ENCODE assay signal across 27 cellular contexts in the genomic region with DNA sequence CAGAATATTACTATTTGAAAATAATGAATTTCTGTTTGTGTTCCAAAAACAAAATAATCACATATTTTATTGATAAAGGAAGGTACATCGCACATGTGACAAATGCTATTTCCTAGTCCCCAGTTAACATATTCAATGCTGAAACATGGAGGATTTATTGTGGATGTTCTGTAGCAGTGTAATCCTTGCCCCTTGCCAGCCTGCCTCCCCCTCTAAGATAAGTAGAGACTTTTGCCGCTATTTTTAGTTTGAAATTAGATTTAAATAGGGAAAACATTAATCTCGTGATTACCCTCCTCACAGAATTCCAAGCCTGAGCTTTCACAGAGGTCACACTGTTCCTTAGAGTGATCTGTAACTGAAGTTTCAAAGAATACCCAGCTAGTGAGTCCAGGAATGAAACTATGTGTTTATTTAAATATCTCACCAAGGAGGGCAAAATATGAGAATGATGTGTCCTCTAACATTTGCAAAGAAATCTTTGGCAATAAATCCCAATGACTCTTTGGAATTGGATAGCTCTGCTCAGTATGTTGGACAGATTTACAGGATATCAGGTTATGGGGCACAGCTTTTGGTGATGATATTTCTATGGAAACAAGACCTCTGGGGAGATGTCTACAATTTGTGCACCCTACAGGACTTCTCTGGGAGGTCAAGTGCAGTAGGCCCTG. TPM values are rescaled to one million over a fixed set of nuclear protein-coding genes. Genes with fewer than 3 reads are reported as not detected.
DNase-seq lines count a peak whose midpoint lies in the region; ATAC-seq and TF ChIP-seq lines count a peak whose summit lies in the region.
"Had no signal": no experiment of that assay in that cellular context is flagged by ENCODE, and none has a peak within 500 bp of the region (broad histone marks: within the 10 kb centered on the region; RNA-seq: fewer than 3 reads in every experiment).

No MANE protein-coding gene starts in this region.

- H3K36me3 ChIP-seq in left ventricle myocardium inferior (no peaks in the 10 kb centered on the region), muscle layer of colon (ENCODE audit: insufficient read depth, low read length) (no peaks in the 10 kb centered on the region), Peyer's patch (no peaks in the 10 kb centered on the region)
- H3K36me3 ChIP-seq: ascending aorta, BE2C had no signal

- no peak overlapping the region for H3K9ac ChIP-seq in muscle layer of colon (ENCODE audit: low read length)

- no peak for ATAC-seq in Right ventricle myocardium inferior
- ATAC-seq: activated naive CD4-positive, alpha-beta T cell treated with anti-CD3 and anti-CD28 coated beads, Interleukin-2, amount 50 U/mL, for 72 hours; K562; stimulated activated memory B cell treated with anti-CD40 and anti-IgM and Interleukin-4, amounts not matched to agents 10 μg/mL and 1 μg/mL and 100 μg/mL, for 72 hours had no signal

- intact Hi-C loops in left ventricle myocardium inferior (cut with micrococcal nuclease) (no loop called here), Right ventricle myocardium inferior (cut with DNase I) (no loop called here)

- H3K4me1 ChIP-seq in left ventricle myocardium inferior (peaks cover 18% of the 10 kb centered on the region), muscle layer of colon (ENCODE audit: insufficient read depth, low read length) (peaks cover 17% of the 10 kb centered on the region), Peyer's patch (no peaks in the 10 kb centered on the region)
- H3K4me1 ChIP-seq: ascending aorta, BE2C had no signal

- H3K27ac ChIP-seq in left ventricle myocardium inferior (replicated peaks) (peak overlapping the region; percentile 37), muscle layer of colon (ENCODE audit: low read depth, low read length) (peak overlapping the region; percentile 29), Peyer's patch (no peak overlapping the region)
- H3K27ac ChIP-seq: ascending aorta had no signal

- H3K27me3 ChIP-seq in left ventricle myocardium inferior (ENCODE audit: low read depth) (no peaks in the 10 kb centered on the region), muscle layer of colon (ENCODE audit: control insufficient read depth in 1 of 2, insufficient read depth in 2 of 2, low read length in 2 of 2) (no peaks in the 10 kb centered on the region), Peyer's patch (no peaks in the 10 kb centered on the region)
- H3K27me3 ChIP-seq: ascending aorta had no signal

- no peak for TF ChIP-seq POLR2A in Peyer's patch (IDR thresholded peaks at IDR 0.05)

- H3K9me3 ChIP-seq in left ventricle myocardium inferior (replicated peaks) (no peaks in the 10 kb centered on the region), muscle layer of colon (ENCODE audit: low read length) (no peaks in the 10 kb centered on the region), Peyer's patch (no peaks in the 10 kb centered on the region)
- H3K9me3 ChIP-seq: ascending aorta, BE2C had no signal

- no peak overlapping the region for H3K4me3 ChIP-seq in left ventricle myocardium inferior
- no peak overlapping the region for H3K4me3 ChIP-seq in muscle layer of colon (ENCODE audit: low read depth in 1 of 2, low read length in 2 of 2)
- H3K4me3 ChIP-seq in Peyer's patch, result no peak overlapping the region
- H3K4me3 ChIP-seq: ascending aorta, K562 had no signal

- no peak for TF ChIP-seq CTCF in left ventricle myocardium inferior (IDR thresholded peaks at IDR 0.05; ENCODE audit: borderline replicate concordance)
- no peak for TF ChIP-seq CTCF in Peyer's patch (IDR thresholded peaks at IDR 0.05)

- no peak for DNase-seq in left ventricle myocardium inferior
- DNase-seq in Right ventricle myocardium inferior (ENCODE audit: missing footprints), result no peak
- peak; percentile 59 for DNase-seq in dedifferentiated amniotic fluid mesenchymal stem cell (ENCODE audit: extremely low spot score)
- no peak for DNase-seq in Peyer's patch
- DNase-seq in A172 (ENCODE audit: low spot score), result no peak
- no peak for DNase-seq in HCEC 1CT
- no peak for DNase-seq in ureter (ENCODE audit: low spot score)
- DNase-seq: activated B cell treated with CpG ODN at 0.5 μM for 24 hours; BE2C; cerebellar nuclear complex; DMS79 treated with DMSO at 0.1 percent for 48 hours; effector CD8-positive, alpha-beta T cell; erythroblast; GOT3; NCI-H1694 treated with DMSO at 0.1 percent for 48 hours; NCI-H2227 treated with DMSO at 0.1 percent for 48 hours; nucleus accumbens; T-helper 9 cell had no signal

RNA-seq across cellular contexts. Expression of gene CTXN3, which starts 17.3 kb away (rescaled TPM):
- not detected for total RNA-seq in left ventricle myocardium inferior
- not detected for total RNA-seq in Right ventricle myocardium inferior
- total RNA-seq in Peyer's patch, result not detected
- not detected in 2 replicates for total RNA-seq in A172 (2014; rRNA removed; shearing (Covaris generic))
- total RNA-seq in ureter, result not detected
- total RNA-seq: A673; activated B cell treated with CpG ODN at 0.5 μM for 24 hours; activated naive CD4-positive, alpha-beta T cell treated with anti-CD3 and anti-CD28 coated beads, Interleukin-2, amount 50 U/mL, for 72 hours; ascending aorta; HT-29; K562; myocyte; OCI-LY7 had no signal

RNA-seq across cellular contexts. Expression of gene CCDC192, which starts 37.0 kb away (rescaled TPM):
- total RNA-seq in left ventricle myocardium inferior (not detected), Right ventricle myocardium inferior (not detected), Peyer's patch (not detected), ureter (1.2 TPM)
- total RNA-seq in A172 (2014; rRNA removed; shearing (Covaris generic)), result not detected in 2 replicates
- total RNA-seq: A673; activated B cell treated with CpG ODN at 0.5 μM for 24 hours; activated naive CD4-positive, alpha-beta T cell treated with anti-CD3 and anti-CD28 coated beads, Interleukin-2, amount 50 U/mL, for 72 hours; ascending aorta; HT-29; myocyte; OCI-LY7 had no signal

Comparison
In these comparisons a context has a peak if more than half of its experiments do, and no peak if none do; other contexts are left out.
1. H3K27ac ChIP-seq: peak in left ventricle myocardium inferior (single experiment) and muscle layer of colon (single experiment); none in Peyer's patch (0 of 4).